8 cellular contexts compared by ENCODE assay signal in genomic region chr6:13488015-13488895, GRCh38. TPM values are rescaled to one million over a fixed set of nuclear protein-coding genes. Genes with fewer than 3 reads are reported as not detected.
A peak's percentile ranks its signal among the peaks of the same experiment; 100 is the strongest.
DNase-seq lines count a peak whose midpoint lies in the region; ATAC-seq, FAIRE-seq and TF ChIP-seq lines count a peak whose summit lies in the region.

No MANE protein-coding gene starts in this region.

- WGBS in pancreas, 2 donors = 15 to 19% methylated on average over 50 to 57 of the region's 57 CpGs

- H3K9me3 ChIP-seq in Karpas-422 (ENCODE audit: low read length) (no peaks in the 10 kb centered on the region), pancreas (no peaks in the 10 kb centered on the region)

- H3K36me3 ChIP-seq in Karpas-422 (ENCODE audit: insufficient read depth, low read length) (peaks cover 5% of the 10 kb centered on the region; the same call in 1 of the 2 replicates), pancreas (no peaks in the 10 kb centered on the region)

- ATAC-seq in pancreas (peak in 3 of 4 donors; percentile 10 to 30 (median 18)), HG02798 (IDR thresholded peaks at IDR 0.05; ENCODE audit: poor library complexity, unreplicated experiment) (no peak), HG03108 (IDR thresholded peaks at IDR 0.05; ENCODE audit: unreplicated experiment) (no peak)

- H3K9ac ChIP-seq in Karpas-422 (ENCODE audit: low read length) = peak overlapping the region; percentile 64

- peak overlapping the region; percentile 80 for H3K4me2 ChIP-seq in Karpas-422 (ENCODE audit: low read depth, low read length, poor library complexity, severe bottlenecking)

- FAIRE-seq in pancreas (lab: Jason Lieb, UNC) = no peak

- H3K4me1 ChIP-seq in Karpas-422 (ENCODE audit: low read length) = peaks cover 32% of the 10 kb centered on the region
- H3K4me1 ChIP-seq in pancreas = peaks cover 0 to 4% (median 0%) of the 10 kb centered on the region in 3 donors

- peaks cover 35% of the 10 kb centered on the region for H3K79me2 ChIP-seq in Karpas-422 (ENCODE audit: low read length)

- DNase-seq in ELF-1 (ENCODE audit: low read depth, low spot score) (peak; percentile 70), Karpas-422 (no peak), head of caudate nucleus (peak in 23 of 42 donors; percentile 17 to 67 (median 39)), pancreas (peak; percentile 28 to 84 (median 54)), NCI-H526 treated with DMSO at 0.1 percent for 48 hours (lab: John Stamatoyannopoulos, UW) (no peak)
- peak; percentile 3 for DNase-seq in activated T-helper 9 cell treated with anti-CD3 and anti-CD28 coated beads, Interleukin-2, amount 50 U/mL, for 16 hours (ENCODE audit: low read depth)

- no peaks in the 10 kb centered on the region for H3K27me3 ChIP-seq in Karpas-422 (ENCODE audit: low read length)
- H3K27me3 ChIP-seq in pancreas = no peaks in the 10 kb centered on the region

- TF ChIP-seq CTCF in pancreas (IDR thresholded peaks at IDR 0.05) = no peak

- intact Hi-C loops in head of caudate nucleus (cut with DNase I) (loop anchor here (10.0 kb wide), 1 partner anchor 133 kb away; no protein-coding TSS in a partner anchor), pancreas (cut with DNase I) (no loop called here)

- peaks cover 20% of the 10 kb centered on the region for H4K20me1 ChIP-seq in Karpas-422 (ENCODE audit: insufficient read depth, low read depth, low read length)

- H3K27ac ChIP-seq in Karpas-422 (ENCODE audit: low read length) (no peak overlapping the region), pancreas (no peak overlapping the region)

- H3K4me3 ChIP-seq in Karpas-422 (ENCODE audit: low read length) (peak overlapping the region; percentile 71), pancreas (peak overlapping the region; percentile 26 to 76 (median 54))

- peak overlapping the region; percentile 85; the same call in 1 of the 2 replicates for H2AFZ ChIP-seq in Karpas-422 (ENCODE audit: low read length)

- H3K9me2 ChIP-seq in Karpas-422 (replicated peaks; ENCODE audit: insufficient read depth, low read length) = no peaks in the 10 kb centered on the region

RNA-seq across cellular contexts. Expression of gene GFOD1, which starts 0.9 kb away (rescaled TPM):
- 27.1 and 29.5 TPM in 2 replicates for total RNA-seq in Karpas-422 (2014; rRNA removed; shearing (Covaris generic); ENCODE audit: low replicate concordance)
- 1 to 10 TPM; 1.5 to 2.7 (median 2.1) TPM for total RNA-seq in pancreas
- polyA plus RNA-seq in pancreas = 1 to 10 TPM; 1.4 to 2.2 TPM

Comparison
In these comparisons a context has a peak if more than half of its experiments do, and no peak if none do; other contexts are left out.
1. DNase-seq: peak in ELF-1 (single experiment), activated T-helper 9 cell treated with anti-CD3 and anti-CD28 coated beads, Interleukin-2, amount 50 U/mL, for 16 hours (single experiment), head of caudate nucleus (23 of 42) and pancreas (6 of 6); none in Karpas-422 (single experiment) and NCI-H526 treated with DMSO at 0.1 percent for 48 hours (single experiment).
2. ATAC-seq: peak in pancreas (3 of 4); none in HG02798 (single experiment) and HG03108 (single experiment).